ENCODE assay signal across 15 cellular contexts in the genomic region with DNA sequence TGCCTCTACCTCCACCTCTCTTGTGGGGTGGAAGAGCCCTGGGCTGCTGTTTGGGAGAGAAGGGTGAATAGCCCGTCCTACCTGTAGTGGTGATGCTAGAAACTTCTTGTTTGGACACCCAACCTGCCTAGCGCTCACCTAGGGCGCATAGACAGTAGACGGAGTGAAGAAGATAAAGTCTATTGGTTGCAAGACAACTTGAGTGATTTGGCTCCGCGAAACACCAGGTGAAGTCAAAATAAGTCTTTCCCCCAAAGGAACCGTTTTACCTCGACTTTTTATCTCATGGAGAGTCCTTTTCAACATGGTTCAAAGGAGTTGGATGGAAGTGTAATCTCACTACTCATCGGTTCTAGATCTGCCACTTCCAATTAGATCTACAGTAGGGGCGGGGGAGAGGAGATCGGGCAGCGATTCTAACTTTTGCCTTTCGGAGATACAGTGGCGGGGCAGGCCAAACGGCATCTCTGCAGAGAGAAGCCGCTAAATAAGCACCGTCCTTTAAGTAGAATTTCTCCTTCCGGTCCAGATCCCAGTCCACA. TPM values are rescaled to one million over a fixed set of nuclear protein-coding genes. Genes with fewer than 3 reads are reported as not detected.
A peak's percentile ranks its signal among the peaks of the same experiment; 100 is the strongest.
DNase-seq lines count a peak whose midpoint lies in the region; ATAC-seq, FAIRE-seq and TF ChIP-seq lines count a peak whose summit lies in the region.
"Had no signal": no experiment of that assay in that cellular context is flagged by ENCODE, and none has a peak within 500 bp of the region (broad histone marks: within the 10 kb centered on the region; RNA-seq: fewer than 3 reads in every experiment).

No MANE protein-coding gene starts in this region.

- H2BK5ac ChIP-seq in H1 (ENCODE audit: low read depth, low read length) = peak overlapping the region; percentile 5; the same call in 1 of the 2 replicates

- peaks cover 16% of the 10 kb centered on the region for H3K4me1 Mint-ChIP-seq in activated CD8-positive, alpha-beta memory T cell treated with anti-CD3 and anti-CD28 coated beads, Interleukin-2, amount 10 ng/mL, durations not matched to agents 7 days and 5 days
- peaks cover 16% of the 10 kb centered on the region for H3K4me1 Mint-ChIP-seq in T-helper 17 cell

- H3K23me2 ChIP-seq in H1 (ENCODE audit: low read depth, low read length) = peaks cover 24% of the 10 kb centered on the region

- H3K14ac ChIP-seq in H1 (ENCODE audit: insufficient read length) = no peak overlapping the region

- H2BK12ac ChIP-seq in H1 (ENCODE audit: low read depth, low read length) = no peak overlapping the region

- no peak overlapping the region for H3K27ac ChIP-seq in H1 (ENCODE audit: low read depth, low read length)
- H3K27ac ChIP-seq: skin epidermis had no signal

- H3K4me1 ChIP-seq in H1 (replicated peaks in 1 of 4; ENCODE audit: control insufficient read depth in 3 of 4, insufficient read depth in 4 of 4, low read length in 3 of 4) = peaks cover 0 to 31% (median 21%) of the 10 kb centered on the region in 4 experiments; a peak in 6 of 7 replicates
- peaks cover 43% of the 10 kb centered on the region for H3K4me1 ChIP-seq in neuron (ENCODE audit: insufficient read depth, low read length)

- H3K36me3 ChIP-seq in H1 (ENCODE audit: control insufficient read depth in 2 of 4, insufficient read depth in 4 of 4, low read length in 3 of 4) (peaks cover 2 to 25% (median 13%) of the 10 kb centered on the region in 4 experiments; a peak in 7 of 8 replicates), neuron (ENCODE audit: insufficient read depth, low read length) (peaks cover 11% of the 10 kb centered on the region)

- H3K4me3 Mint-ChIP-seq in activated CD8-positive, alpha-beta memory T cell treated with anti-CD3 and anti-CD28 coated beads, Interleukin-2, amount 10 ng/mL, durations not matched to agents 7 days and 5 days = no peak overlapping the region
- H3K4me3 Mint-ChIP-seq in T-helper 17 cell = peak overlapping the region; percentile 75

- peaks cover 9% of the 10 kb centered on the region in 2 experiments for H4K20me1 ChIP-seq in H1 (replicated peaks in 1 of 2; ENCODE audit: control insufficient read depth in 1 of 2, insufficient read depth in 2 of 2, low read length in 2 of 2)

- H3K4ac ChIP-seq in H1 (replicated peaks; ENCODE audit: insufficient read length, low read depth, low read length) = peak overlapping the region; percentile 36

- H2BK20ac ChIP-seq in H1 (ENCODE audit: low read length) = no peak overlapping the region; the same call in 1 of the 2 replicates

- peaks cover 15 to 41% of the 10 kb centered on the region in 2 experiments for H3K79me2 ChIP-seq in H1 (ENCODE audit: control insufficient read depth in 1 of 2, insufficient read depth in 2 of 2, low read length in 2 of 2)

- H3K56ac ChIP-seq in H1 (replicated peaks; ENCODE audit: insufficient read length, low read depth, low read length) = no peak overlapping the region

- no peak; a peak in 1 of 4 replicates for TF ChIP-seq RAD21 in H1 (IDR thresholded peaks at IDR 0.05 in 1 of 2, conservative IDR thresholded peaks at IDR 0.05 in 1 of 2; ENCODE audit: low read depth in 2 of 2, low read length in 2 of 2)

- H4K8ac ChIP-seq in H1 (ENCODE audit: extremely low read depth, insufficient read depth, low read length) = no peak overlapping the region

- H3K27me3 Mint-ChIP-seq in activated CD8-positive, alpha-beta memory T cell treated with anti-CD3 and anti-CD28 coated beads, Interleukin-2, amount 10 ng/mL, durations not matched to agents 7 days and 5 days = peaks cover 80% of the 10 kb centered on the region
- H3K27me3 Mint-ChIP-seq in T-helper 17 cell = peaks cover 75% of the 10 kb centered on the region

- no peak overlapping the region for H2BK120ac ChIP-seq in H1 (replicated peaks; ENCODE audit: low read depth, low read length)

- H3K4me2 ChIP-seq in H1 (ENCODE audit: insufficient read depth in 1 of 2, low read depth in 2 of 2, low read length in 2 of 2) = peak overlapping the region; percentile 81 to 82

- H2BK15ac ChIP-seq in H1 (ENCODE audit: low read length) = no peak overlapping the region

- peak overlapping the region; percentile 52 for H4K5ac ChIP-seq in H1 (ENCODE audit: insufficient read length, low read depth, low read length)

- peak; percentile 39 for FAIRE-seq in H1 (lab: Jason Lieb, UNC)
- FAIRE-seq: endometrium, HTR-8/SVneo had no signal

- H3K4me3 ChIP-seq in H1 (ENCODE audit: extremely low read depth in 1 of 4, insufficient read depth in 2 of 4, low read depth in 3 of 4, low read length in 4 of 4) (peak overlapping the region; percentile 56 to 96 (median 76)), neuron (ENCODE audit: low read length) (peak overlapping the region; percentile 62)
- H3K4me3 ChIP-seq: skin epidermis had no signal

- H4K91ac ChIP-seq in H1 (replicated peaks; ENCODE audit: insufficient read length, low read length) = peak overlapping the region; percentile 87

- H3K27me3 ChIP-seq in H1 (replicated peaks in 1 of 4; ENCODE audit: control insufficient read depth in 3 of 4, extremely low read depth in 1 of 4, insufficient read depth in 3 of 4, low read length in 3 of 4) (peaks cover 0 to 8% (median 0%) of the 10 kb centered on the region in 4 experiments; a peak in 2 of 7 replicates), neuron (ENCODE audit: insufficient read depth, low read length) (no peaks in the 10 kb centered on the region)

- peak overlapping the region; percentile 41; the same call in 1 of the 2 replicates for H3K18ac ChIP-seq in H1 (ENCODE audit: extremely low read depth, low read length)

- TF ChIP-seq EP300 in H1 (IDR thresholded peaks at IDR 0.05; ENCODE audit: borderline replicate concordance in 1 of 2, low read depth in 2 of 2, low read length in 2 of 2) = no peak

- H3K9me3 Mint-ChIP-seq in activated CD8-positive, alpha-beta memory T cell treated with anti-CD3 and anti-CD28 coated beads, Interleukin-2, amount 10 ng/mL, durations not matched to agents 7 days and 5 days (ENCODE audit: low read depth) = no peaks in the 10 kb centered on the region

- H3K23ac ChIP-seq in H1 (ENCODE audit: insufficient read length) = no peak overlapping the region

- ATAC-seq in activated CD8-positive, alpha-beta memory T cell treated with anti-CD3 and anti-CD28 coated beads, Interleukin-2, amount 10 ng/mL, durations not matched to agents 7 days and 5 days = no peak
- ATAC-seq in T-helper 17 cell = no peak
- no peak for ATAC-seq in HG02610 (IDR thresholded peaks at IDR 0.05; ENCODE audit: unreplicated experiment)
- ATAC-seq in GM19467 (IDR thresholded peaks at IDR 0.05; ENCODE audit: unreplicated experiment) = no peak
- ATAC-seq: Right ventricle myocardium inferior had no signal

- no peak for DNase-seq in activated CD8-positive, alpha-beta memory T cell treated with anti-CD3 and anti-CD28 coated beads, Interleukin-2, amount 10 ng/mL, durations not matched to agents 7 days and 5 days
- DNase-seq in activated CD8-positive, alpha-beta memory T cell treated with anti-CD3 and anti-CD28 coated beads, Interleukin-2, amount 50 U/mL, for 4 hours = no peak
- no peak for DNase-seq in T-helper 17 cell
- DNase-seq in H1 (ENCODE audit: low read depth in 1 of 2, low spot score in 2 of 2) = no peak
- no peak for DNase-seq in COR-L47 (lab: John Stamatoyannopoulos, UW)
- DNase-seq: amniotic stem cell, NCI-H526 treated with DMSO at 0.1 percent for 48 hours had no signal

- H2AK5ac ChIP-seq in H1 (ENCODE audit: low read depth, low read length) = no peak overlapping the region

- CTCF ChIA-PET in activated CD8-positive, alpha-beta memory T cell treated with anti-CD3 and anti-CD28 coated beads, Interleukin-2, amount 10 ng/mL, durations not matched to agents 7 days and 5 days (lab: Charles Lee) = no interaction called here
- CTCF ChIA-PET in H1 (lab: Charles Lee; ENCODE audit: partially characterized antibody) = no interaction called here

- H3K79me1 ChIP-seq in H1 (ENCODE audit: low read depth, low read length) = 0 out of 2 replicates have a peak, but pooled peaks cover 3% of the 10 kb centered on the region

- H3K36me3 Mint-ChIP-seq in activated CD8-positive, alpha-beta memory T cell treated with anti-CD3 and anti-CD28 coated beads, Interleukin-2, amount 10 ng/mL, durations not matched to agents 7 days and 5 days = peaks cover 10% of the 10 kb centered on the region
- H3K36me3 Mint-ChIP-seq in T-helper 17 cell (ENCODE audit: low read depth) = peaks cover 4% of the 10 kb centered on the region

- H3K9me3 ChIP-seq in T-helper 17 cell (ENCODE audit: control insufficient read depth, low read length, poor library complexity, severe bottlenecking) (peaks cover 17% of the 10 kb centered on the region), H1 (ENCODE audit: insufficient read depth in 2 of 2, low read depth in 1 of 2, low read length in 1 of 2) (no peaks in the 10 kb centered on the region), neuron (ENCODE audit: low read length) (no peaks in the 10 kb centered on the region)

- no peak for TF ChIP-seq POLR2A in H1 (IDR thresholded peaks at IDR 0.05; ENCODE audit: control extremely low read depth in 1 of 2, low read depth in 2 of 2, low read length in 2 of 2)

- WGBS in H1 (ENCODE audit: extremely low coverage in 1 of 2, insufficient coverage in 1 of 2, insufficient read length in 1 of 2, insufficient replicate concordance in 2 of 2, low coverage in 1 of 2, low lambda C conversion rate in 2 of 2, missing lambda C conversion rate in 1 of 2), 2 experiments = 2% methylated on average over 18 of the region's 18 CpGs; no CpG with 5 or more reads in 1 of the 2 experiments

- H3K9ac ChIP-seq in H1 (replicated peaks in 1 of 4; ENCODE audit: extremely low read depth in 1 of 4, low read depth in 3 of 4, low read length in 3 of 4) = peak overlapping the region in 1 of 4 experiments; percentile 29; a peak in 1 of 7 replicates

- no peak for TF ChIP-seq CTCF in H1 (IDR thresholded peaks at IDR 0.05; ENCODE audit: control extremely low read depth in 1 of 3, insufficient read depth in 1 of 3, low read depth in 1 of 3, low read length in 3 of 3)

- H3K27ac Mint-ChIP-seq in activated CD8-positive, alpha-beta memory T cell treated with anti-CD3 and anti-CD28 coated beads, Interleukin-2, amount 10 ng/mL, durations not matched to agents 7 days and 5 days = peak overlapping the region; percentile 68
- peak overlapping the region; percentile 82 for H3K27ac Mint-ChIP-seq in T-helper 17 cell

- no peak overlapping the region for H2AFZ ChIP-seq in H1 (ENCODE audit: low read length)
- peak overlapping the region; percentile 12 for H2AFZ ChIP-seq in neuron (ENCODE audit: low read depth, low read length)

- POLR2A ChIA-PET in H1 (lab: Charles Lee; ENCODE audit: partially characterized antibody) = interaction anchor here (1.2 to 3.0 kb wide), 5 partner anchors 11 to 373 kb away, joined by 3 to 98 read pairs (median 19); partner anchors contain the start of gene ZIC2

RNA-seq across cellular contexts. Expression of gene ZIC5, which starts 0.7 kb away (rescaled TPM):
- not detected for total RNA-seq in activated CD8-positive, alpha-beta memory T cell treated with anti-CD3 and anti-CD28 coated beads, Interleukin-2, amount 10 ng/mL, durations not matched to agents 7 days and 5 days
- not detected for total RNA-seq in T-helper 17 cell
- 51.0 and 52.7 TPM in 2 replicates for total RNA-seq in H1 (2021; fragmentation: NEBNext Ultra II Directional; extraction: Animal tissue kit (Norgen Biotek cat#: 25700))
- polyA plus RNA-seq in H1 (2011; rRNA removed) = 14.2 and 14.8 TPM in 2 replicates
- polyA plus RNA-seq in H1 (2011; cell fraction: cytosol; rRNA removed) = 13.2 TPM
- 22.7 TPM for polyA plus RNA-seq in H1 (2011; cell fraction: nucleus; rRNA removed)
- 16.2 to 29.3 TPM (median 20.3 TPM) in 4 replicates for polyA plus RNA-seq in H1 (2012, experiment 1 of 2)
- polyA plus RNA-seq in H1 (2012, experiment 2 of 2) = 15.1 TPM
- polyA plus RNA-seq in H1 (2013, experiment 1 of 2) = 31.4 TPM
- 28.2 TPM for polyA plus RNA-seq in H1 (2013, experiment 2 of 2)
- 16.6 and 20.0 TPM in 2 replicates for polyA minus RNA-seq in H1 (2011; rRNA and poly(A)+ RNA removed)
- polyA minus RNA-seq in H1 (2011; cell fraction: cytosol; rRNA and poly(A)+ RNA removed) = 22.3 TPM
- polyA minus RNA-seq in H1 (2011; cell fraction: nucleus; rRNA and poly(A)+ RNA removed) = 42.4 TPM
- total RNA-seq: Right ventricle myocardium inferior, ureter had no signal

RNA-seq across cellular contexts. Expression of gene ZIC2, which starts 9.3 kb away (rescaled TPM):
- total RNA-seq in activated CD8-positive, alpha-beta memory T cell treated with anti-CD3 and anti-CD28 coated beads, Interleukin-2, amount 10 ng/mL, durations not matched to agents 7 days and 5 days = 1 to 10 TPM in 1 of 2 experiments, under 1 TPM in 1; 0.26 to 1.6 TPM
- total RNA-seq in T-helper 17 cell = not detected
- total RNA-seq in H1 (2021; fragmentation: NEBNext Ultra II Directional; extraction: Animal tissue kit (Norgen Biotek cat#: 25700)) = 372 and 429 TPM in 2 replicates
- polyA plus RNA-seq in H1 (2011; rRNA removed) = 53.2 and 67.1 TPM in 2 replicates
- polyA plus RNA-seq in H1 (2011; cell fraction: cytosol; rRNA removed) = 54.3 TPM
- polyA plus RNA-seq in H1 (2011; cell fraction: nucleus; rRNA removed) = 212 TPM
- polyA plus RNA-seq in H1 (2012, experiment 1 of 2) = 149 to 263 TPM (median 185 TPM) in 4 replicates
- polyA plus RNA-seq in H1 (2012, experiment 2 of 2) = 87.1 TPM
- polyA plus RNA-seq in H1 (2013, experiment 1 of 2) = 140 TPM
- 134 TPM for polyA plus RNA-seq in H1 (2013, experiment 2 of 2)
- polyA minus RNA-seq in H1 (2011; rRNA and poly(A)+ RNA removed) = 32.3 and 40.3 TPM in 2 replicates
- 164 TPM for polyA minus RNA-seq in H1 (2011; cell fraction: cytosol; rRNA and poly(A)+ RNA removed)
- polyA minus RNA-seq in H1 (2011; cell fraction: nucleus; rRNA and poly(A)+ RNA removed) = 103 TPM
- total RNA-seq: Right ventricle myocardium inferior, ureter had no signal

Comparison
In these comparisons a context has a peak if more than half of its experiments do, and no peak if none do; other contexts are left out.
1. RNA of gene ZIC5, which starts 0.7 kb away (total RNA-seq): 51.0 to 52.7 TPM in H1; not detected in activated CD8-positive, alpha-beta memory T cell treated with anti-CD3 and anti-CD28 coated beads, Interleukin-2, amount 10 ng/mL, durations not matched to agents 7 days and 5 days and not detected in T-helper 17 cell; every median in the first group is over 10 times any median in the second.
2. RNA of gene ZIC2, which starts 9.3 kb away (total RNA-seq): 372 to 429 TPM in H1; 0.26 to 1.6 TPM in activated CD8-positive, alpha-beta memory T cell treated with anti-CD3 and anti-CD28 coated beads, Interleukin-2, amount 10 ng/mL, durations not matched to agents 7 days and 5 days and not detected in T-helper 17 cell; every median in the first group is over 100 times any median in the second.